ENCODE assay signal across 1 cellular context in the genomic region with DNA sequence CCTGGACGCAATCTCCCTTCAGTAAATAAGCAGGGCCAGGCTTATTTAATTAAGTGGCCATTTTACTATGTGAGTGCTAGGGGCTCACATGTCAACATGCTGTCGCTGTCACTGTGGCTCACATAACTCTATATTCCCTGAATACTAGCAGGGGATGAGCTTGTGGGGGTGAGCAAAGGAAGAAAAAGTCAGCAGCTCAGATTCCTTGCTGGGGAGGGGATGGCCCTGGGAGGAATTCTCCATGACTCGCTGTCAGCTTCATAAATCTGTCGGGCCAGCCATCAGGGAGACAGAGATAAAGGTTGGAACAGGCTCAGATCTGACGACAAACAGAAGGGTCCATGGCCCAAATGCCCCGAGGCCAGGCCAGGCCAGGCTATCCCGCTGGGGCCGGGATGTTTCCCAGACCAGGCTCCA.
TF ChIP-seq lines count a peak whose summit lies in the region.

No MANE protein-coding gene starts in this region.

TF ChIP-seq in K562, 482 proteins besides CTCF, POLR2A, EP300 and RAD21 (continues in another document):
- TF ChIP-seq ATF7 (IDR thresholded peaks at IDR 0.05) (peak; percentile 52), POLR2B (IDR thresholded peaks at IDR 0.05; ENCODE audit: low read depth, partially characterized antibody) (no peak), SMAD1 (IDR thresholded peaks at IDR 0.05; ENCODE audit: low read depth, low read length, partially characterized antibody) (peak; percentile 46), PKNOX1 (IDR thresholded peaks at IDR 0.05) (peak; percentile 95), DPF2 (IDR thresholded peaks at IDR 0.05) (peak; percentile 85), DDX20 (tag; IDR thresholded peaks at IDR 0.05; ENCODE audit: low read depth) (no peak), SIRT6 (IDR thresholded peaks at IDR 0.05; ENCODE audit: low read depth, low read length) (no peak), TEAD2 (tag; IDR thresholded peaks at IDR 0.05) (no peak), CREM (IDR thresholded peaks at IDR 0.05; ENCODE audit: low read depth) (peak; percentile 78), PML (IDR thresholded peaks at IDR 0.05; ENCODE audit: low read length) (peak; percentile 72), CBFA2T3 (IDR thresholded peaks at IDR 0.05) (peak; percentile 91), ZNF384 (IDR thresholded peaks at IDR 0.05; ENCODE audit: low read depth, low read length) (no peak), ATF3 (IDR thresholded peaks at IDR 0.05) (peak; percentile 29; the same call in 1 of the 2 replicates), ATF3 (CRISPR knock-in tag; conservative IDR thresholded peaks at IDR 0.05) (no peak), STAT5A (IDR thresholded peaks at IDR 0.05; ENCODE audit: borderline replicate concordance, low read length) (peak; percentile 56; the same call in 1 of the 2 replicates), POLR2AphosphoS5 (IDR thresholded peaks at IDR 0.05; ENCODE audit: control insufficient read depth, insufficient read depth, low read depth, low read length) (peak; percentile 77; the same call in 1 of the 2 replicates), ZNF77 (CRISPR knock-in tag; IDR thresholded peaks at IDR 0.05) (no peak), JUN (IDR thresholded peaks at IDR 0.05; ENCODE audit: borderline replicate concordance, low read depth, low read length) (0 out of 2 replicates have a peak, but pooled peaks have one; percentile 15), JUN (CRISPR knock-in tag; IDR thresholded peaks at IDR 0.05; ENCODE audit: borderline replicate concordance) (no peak), TAL1 (IDR thresholded peaks at IDR 0.05) (peak; percentile 87), GTF2A2 (tag; IDR thresholded peaks at IDR 0.05) (no peak), ILF3 (IDR thresholded peaks at IDR 0.05; ENCODE audit: borderline replicate concordance) (no peak), U2AF2 (optimal IDR thresholded peaks at IDR 0.05; ENCODE audit: low read depth, low read length) (no peak), ATF4 (CRISPR knock-in tag; IDR thresholded peaks at IDR 0.05) (no peak), BRF2 (IDR thresholded peaks at IDR 0.05; ENCODE audit: borderline replicate concordance, insufficient read depth, insufficient read length) (no peak), CBFA2T2 (conservative IDR thresholded peaks at IDR 0.05) (peak; percentile 84), SIN3A (IDR thresholded peaks at IDR 0.05; ENCODE audit: borderline replicate concordance in 2 of 2, control insufficient read depth in 1 of 2, low read depth in 2 of 2, low read length in 2 of 2) (no peak), SMAD2 (IDR thresholded peaks at IDR 0.05; ENCODE audit: low read depth, low read length) (no peak), TCF3 (CRISPR knock-in tag; IDR thresholded peaks at IDR 0.05) (peak; percentile 89), ID3 (CRISPR knock-in tag; IDR thresholded peaks at IDR 0.05) (no peak), ID3 (tag; IDR thresholded peaks at IDR 0.05) (0 out of 2 replicates have a peak, but pooled peaks have one; percentile 18), XRCC3 (IDR thresholded peaks at IDR 0.05) (no peak), CTBP1 (IDR thresholded peaks at IDR 0.05; ENCODE audit: borderline replicate concordance) (peak; percentile 78; the same call in 1 of the 2 replicates), TEAD1 (CRISPR knock-in tag; IDR thresholded peaks at IDR 0.05) (peak; percentile 41 to 71; a peak in 1 of 4 replicates), FOSL1 (tag; conservative IDR thresholded peaks at IDR 0.05) (0 out of 2 replicates have a peak, but pooled peaks have one; percentile 29), FOXJ3 (CRISPR knock-in tag; IDR thresholded peaks at IDR 0.05) (0 out of 2 replicates have a peak, but pooled peaks have one; percentile 15), ZNF507 (tag; conservative IDR thresholded peaks at IDR 0.05) (no peak), CREB1 (IDR thresholded peaks at IDR 0.05) (0 out of 2 replicates have a peak, but pooled peaks have one; percentile 21), CREB1 (CRISPR knock-in tag; IDR thresholded peaks at IDR 0.05) (no peak), FOXP1 (CRISPR knock-in tag; IDR thresholded peaks at IDR 0.05) (no peak), SMARCC2 (IDR thresholded peaks at IDR 0.05; ENCODE audit: low read depth) (0 out of 2 replicates have a peak, but pooled peaks have one; percentile 23), EWSR1 (IDR thresholded peaks at IDR 0.05; ENCODE audit: borderline replicate concordance, low read depth, partially characterized antibody) (no peak)
- TF ChIP-seq, protein P1, sequence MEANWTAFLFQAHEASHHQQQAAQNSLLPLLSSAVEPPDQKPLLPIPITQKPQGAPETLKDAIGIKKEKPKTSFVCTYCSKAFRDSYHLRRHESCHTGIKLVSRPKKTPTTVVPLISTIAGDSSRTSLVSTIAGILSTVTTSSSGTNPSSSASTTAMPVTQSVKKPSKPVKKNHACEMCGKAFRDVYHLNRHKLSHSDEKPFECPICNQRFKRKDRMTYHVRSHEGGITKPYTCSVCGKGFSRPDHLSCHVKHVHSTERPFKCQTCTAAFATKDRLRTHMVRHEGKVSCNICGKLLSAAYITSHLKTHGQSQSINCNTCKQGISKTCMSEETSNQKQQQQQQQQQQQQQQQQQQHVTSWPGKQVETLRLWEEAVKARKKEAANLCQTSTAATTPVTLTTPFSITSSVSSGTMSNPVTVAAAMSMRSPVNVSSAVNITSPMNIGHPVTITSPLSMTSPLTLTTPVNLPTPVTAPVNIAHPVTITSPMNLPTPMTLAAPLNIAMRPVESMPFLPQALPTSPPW (CRISPR knock-in tag; IDR thresholded peaks at IDR 0.05): peak; percentile 53
- TF ChIP-seq, protein P2, sequence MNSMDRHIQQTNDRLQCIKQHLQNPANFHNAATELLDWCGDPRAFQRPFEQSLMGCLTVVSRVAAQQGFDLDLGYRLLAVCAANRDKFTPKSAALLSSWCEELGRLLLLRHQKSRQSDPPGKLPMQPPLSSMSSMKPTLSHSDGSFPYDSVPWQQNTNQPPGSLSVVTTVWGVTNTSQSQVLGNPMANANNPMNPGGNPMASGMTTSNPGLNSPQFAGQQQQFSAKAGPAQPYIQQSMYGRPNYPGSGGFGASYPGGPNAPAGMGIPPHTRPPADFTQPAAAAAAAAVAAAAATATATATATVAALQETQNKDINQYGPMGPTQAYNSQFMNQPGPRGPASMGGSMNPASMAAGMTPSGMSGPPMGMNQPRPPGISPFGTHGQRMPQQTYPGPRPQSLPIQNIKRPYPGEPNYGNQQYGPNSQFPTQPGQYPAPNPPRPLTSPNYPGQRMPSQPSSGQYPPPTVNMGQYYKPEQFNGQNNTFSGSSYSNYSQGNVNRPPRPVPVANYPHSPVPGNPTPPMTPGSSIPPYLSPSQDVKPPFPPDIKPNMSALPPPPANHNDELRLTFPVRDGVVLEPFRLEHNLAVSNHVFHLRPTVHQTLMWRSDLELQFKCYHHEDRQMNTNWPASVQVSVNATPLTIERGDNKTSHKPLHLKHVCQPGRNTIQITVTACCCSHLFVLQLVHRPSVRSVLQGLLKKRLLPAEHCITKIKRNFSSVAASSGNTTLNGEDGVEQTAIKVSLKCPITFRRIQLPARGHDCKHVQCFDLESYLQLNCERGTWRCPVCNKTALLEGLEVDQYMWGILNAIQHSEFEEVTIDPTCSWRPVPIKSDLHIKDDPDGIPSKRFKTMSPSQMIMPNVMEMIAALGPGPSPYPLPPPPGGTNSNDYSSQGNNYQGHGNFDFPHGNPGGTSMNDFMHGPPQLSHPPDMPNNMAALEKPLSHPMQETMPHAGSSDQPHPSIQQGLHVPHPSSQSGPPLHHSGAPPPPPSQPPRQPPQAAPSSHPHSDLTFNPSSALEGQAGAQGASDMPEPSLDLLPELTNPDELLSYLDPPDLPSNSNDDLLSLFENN (IDR thresholded peaks at IDR 0.05; ENCODE audit: low read depth in 2 of 2, low read length in 2 of 2): peak in 1 of 2 experiments; percentile 75; a peak in 1 of 4 replicates
- TF ChIP-seq, protein P3, sequence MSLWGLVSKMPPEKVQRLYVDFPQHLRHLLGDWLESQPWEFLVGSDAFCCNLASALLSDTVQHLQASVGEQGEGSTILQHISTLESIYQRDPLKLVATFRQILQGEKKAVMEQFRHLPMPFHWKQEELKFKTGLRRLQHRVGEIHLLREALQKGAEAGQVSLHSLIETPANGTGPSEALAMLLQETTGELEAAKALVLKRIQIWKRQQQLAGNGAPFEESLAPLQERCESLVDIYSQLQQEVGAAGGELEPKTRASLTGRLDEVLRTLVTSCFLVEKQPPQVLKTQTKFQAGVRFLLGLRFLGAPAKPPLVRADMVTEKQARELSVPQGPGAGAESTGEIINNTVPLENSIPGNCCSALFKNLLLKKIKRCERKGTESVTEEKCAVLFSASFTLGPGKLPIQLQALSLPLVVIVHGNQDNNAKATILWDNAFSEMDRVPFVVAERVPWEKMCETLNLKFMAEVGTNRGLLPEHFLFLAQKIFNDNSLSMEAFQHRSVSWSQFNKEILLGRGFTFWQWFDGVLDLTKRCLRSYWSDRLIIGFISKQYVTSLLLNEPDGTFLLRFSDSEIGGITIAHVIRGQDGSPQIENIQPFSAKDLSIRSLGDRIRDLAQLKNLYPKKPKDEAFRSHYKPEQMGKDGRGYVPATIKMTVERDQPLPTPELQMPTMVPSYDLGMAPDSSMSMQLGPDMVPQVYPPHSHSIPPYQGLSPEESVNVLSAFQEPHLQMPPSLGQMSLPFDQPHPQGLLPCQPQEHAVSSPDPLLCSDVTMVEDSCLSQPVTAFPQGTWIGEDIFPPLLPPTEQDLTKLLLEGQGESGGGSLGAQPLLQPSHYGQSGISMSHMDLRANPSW (CRISPR knock-in tag; IDR thresholded peaks at IDR 0.05): no peak
- TF ChIP-seq, protein P4, sequence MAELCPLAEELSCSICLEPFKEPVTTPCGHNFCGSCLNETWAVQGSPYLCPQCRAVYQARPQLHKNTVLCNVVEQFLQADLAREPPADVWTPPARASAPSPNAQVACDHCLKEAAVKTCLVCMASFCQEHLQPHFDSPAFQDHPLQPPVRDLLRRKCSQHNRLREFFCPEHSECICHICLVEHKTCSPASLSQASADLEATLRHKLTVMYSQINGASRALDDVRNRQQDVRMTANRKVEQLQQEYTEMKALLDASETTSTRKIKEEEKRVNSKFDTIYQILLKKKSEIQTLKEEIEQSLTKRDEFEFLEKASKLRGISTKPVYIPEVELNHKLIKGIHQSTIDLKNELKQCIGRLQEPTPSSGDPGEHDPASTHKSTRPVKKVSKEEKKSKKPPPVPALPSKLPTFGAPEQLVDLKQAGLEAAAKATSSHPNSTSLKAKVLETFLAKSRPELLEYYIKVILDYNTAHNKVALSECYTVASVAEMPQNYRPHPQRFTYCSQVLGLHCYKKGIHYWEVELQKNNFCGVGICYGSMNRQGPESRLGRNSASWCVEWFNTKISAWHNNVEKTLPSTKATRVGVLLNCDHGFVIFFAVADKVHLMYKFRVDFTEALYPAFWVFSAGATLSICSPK (IDR thresholded peaks at IDR 0.05; ENCODE audit: borderline replicate concordance): no peak
